ENCODE assay signal across 1 cellular context in the genomic region with DNA sequence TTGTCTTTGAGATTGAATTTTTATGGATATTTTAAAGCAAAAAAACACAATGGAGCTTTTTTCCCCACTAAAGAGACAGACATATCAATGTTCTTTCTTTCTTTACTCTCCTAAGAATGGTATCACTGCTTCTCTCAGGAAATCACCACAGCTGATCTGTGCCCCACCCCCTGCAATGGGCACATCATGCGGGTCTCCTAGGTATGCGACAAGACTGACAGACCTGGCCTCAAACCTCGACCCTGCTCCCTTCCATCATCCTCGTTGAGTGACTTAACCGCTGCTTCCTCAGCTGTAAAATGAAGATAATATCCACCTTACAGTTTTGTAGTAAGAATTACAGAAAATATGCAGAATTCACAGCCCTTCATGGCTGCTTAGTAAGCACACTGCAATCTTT.
TF ChIP-seq lines count a peak whose summit lies in the region.

No MANE protein-coding gene starts in this region.

TF ChIP-seq in GM23338, 12 proteins besides CTCF, POLR2A, EP300 and RAD21 (continued from another document):
- TF ChIP-seq, protein P1, sequence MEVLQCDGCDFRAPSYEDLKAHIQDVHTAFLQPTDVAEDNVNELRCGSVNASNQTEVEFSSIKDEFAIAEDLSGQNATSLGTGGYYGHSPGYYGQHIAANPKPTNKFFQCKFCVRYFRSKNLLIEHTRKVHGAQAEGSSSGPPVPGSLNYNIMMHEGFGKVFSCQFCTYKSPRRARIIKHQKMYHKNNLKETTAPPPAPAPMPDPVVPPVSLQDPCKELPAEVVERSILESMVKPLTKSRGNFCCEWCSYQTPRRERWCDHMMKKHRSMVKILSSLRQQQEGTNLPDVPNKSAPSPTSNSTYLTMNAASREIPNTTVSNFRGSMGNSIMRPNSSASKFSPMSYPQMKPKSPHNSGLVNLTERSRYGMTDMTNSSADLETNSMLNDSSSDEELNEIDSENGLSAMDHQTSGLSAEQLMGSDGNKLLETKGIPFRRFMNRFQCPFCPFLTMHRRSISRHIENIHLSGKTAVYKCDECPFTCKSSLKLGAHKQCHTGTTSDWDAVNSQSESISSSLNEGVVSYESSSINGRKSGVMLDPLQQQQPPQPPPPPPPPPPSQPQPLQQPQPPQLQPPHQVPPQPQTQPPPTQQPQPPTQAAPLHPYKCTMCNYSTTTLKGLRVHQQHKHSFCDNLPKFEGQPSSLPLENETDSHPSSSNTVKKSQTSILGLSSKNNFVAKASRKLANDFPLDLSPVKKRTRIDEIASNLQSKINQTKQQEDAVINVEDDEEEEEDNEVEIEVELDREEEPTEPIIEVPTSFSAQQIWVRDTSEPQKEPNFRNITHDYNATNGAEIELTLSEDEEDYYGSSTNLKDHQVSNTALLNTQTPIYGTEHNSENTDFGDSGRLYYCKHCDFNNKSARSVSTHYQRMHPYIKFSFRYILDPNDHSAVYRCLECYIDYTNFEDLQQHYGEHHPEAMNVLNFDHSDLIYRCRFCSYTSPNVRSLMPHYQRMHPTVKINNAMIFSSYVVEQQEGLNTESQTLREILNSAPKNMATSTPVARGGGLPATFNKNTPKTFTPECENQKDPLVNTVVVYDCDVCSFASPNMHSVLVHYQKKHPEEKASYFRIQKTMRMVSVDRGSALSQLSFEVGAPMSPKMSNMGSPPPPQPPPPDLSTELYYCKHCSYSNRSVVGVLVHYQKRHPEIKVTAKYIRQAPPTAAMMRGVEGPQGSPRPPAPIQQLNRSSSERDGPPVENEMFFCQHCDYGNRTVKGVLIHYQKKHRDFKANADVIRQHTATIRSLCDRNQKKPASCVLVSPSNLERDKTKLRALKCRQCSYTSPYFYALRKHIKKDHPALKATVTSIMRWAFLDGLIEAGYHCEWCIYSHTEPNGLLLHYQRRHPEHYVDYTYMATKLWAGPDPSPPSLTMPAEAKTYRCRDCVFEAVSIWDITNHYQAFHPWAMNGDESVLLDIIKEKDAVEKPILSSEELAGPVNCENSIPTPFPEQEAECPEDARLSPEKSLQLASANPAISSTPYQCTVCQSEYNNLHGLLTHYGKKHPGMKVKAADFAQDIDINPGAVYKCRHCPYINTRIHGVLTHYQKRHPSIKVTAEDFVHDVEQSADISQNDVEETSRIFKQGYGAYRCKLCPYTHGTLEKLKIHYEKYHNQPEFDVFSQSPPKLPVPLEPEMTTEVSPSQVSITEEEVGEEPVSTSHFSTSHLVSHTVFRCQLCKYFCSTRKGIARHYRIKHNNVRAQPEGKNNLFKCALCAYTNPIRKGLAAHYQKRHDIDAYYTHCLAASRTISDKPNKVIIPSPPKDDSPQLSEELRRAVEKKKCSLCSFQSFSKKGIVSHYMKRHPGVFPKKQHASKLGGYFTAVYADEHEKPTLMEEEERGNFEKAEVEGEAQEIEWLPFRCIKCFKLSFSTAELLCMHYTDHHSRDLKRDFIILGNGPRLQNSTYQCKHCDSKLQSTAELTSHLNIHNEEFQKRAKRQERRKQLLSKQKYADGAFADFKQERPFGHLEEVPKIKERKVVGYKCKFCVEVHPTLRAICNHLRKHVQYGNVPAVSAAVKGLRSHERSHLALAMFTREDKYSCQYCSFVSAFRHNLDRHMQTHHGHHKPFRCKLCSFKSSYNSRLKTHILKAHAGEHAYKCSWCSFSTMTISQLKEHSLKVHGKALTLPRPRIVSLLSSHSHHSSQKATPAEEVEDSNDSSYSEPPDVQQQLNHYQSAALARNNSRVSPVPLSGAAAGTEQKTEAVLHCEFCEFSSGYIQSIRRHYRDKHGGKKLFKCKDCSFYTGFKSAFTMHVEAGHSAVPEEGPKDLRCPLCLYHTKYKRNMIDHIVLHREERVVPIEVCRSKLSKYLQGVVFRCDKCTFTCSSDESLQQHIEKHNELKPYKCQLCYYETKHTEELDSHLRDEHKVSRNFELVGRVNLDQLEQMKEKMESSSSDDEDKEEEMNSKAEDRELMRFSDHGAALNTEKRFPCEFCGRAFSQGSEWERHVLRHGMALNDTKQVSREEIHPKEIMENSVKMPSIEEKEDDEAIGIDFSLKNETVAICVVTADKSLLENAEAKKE (CRISPR knock-in tag; IDR thresholded peaks at IDR 0.05), result no peak
- TF ChIP-seq EZH2phosphoT487 (IDR thresholded peaks at IDR 0.05; ENCODE audit: unreplicated experiment), result no peak
- no peak for TF ChIP-seq JUNB (IDR thresholded peaks at IDR 0.05; ENCODE audit: unreplicated experiment)
- no peak for TF ChIP-seq STAT1 (IDR thresholded peaks at IDR 0.05; ENCODE audit: unreplicated experiment)
